18 cellular contexts compared by ENCODE assay signal in genomic region chr6:118562959-118563358, GRCh38. TPM values are rescaled to one million over a fixed set of nuclear protein-coding genes. Genes with fewer than 3 reads are reported as not detected.
DNase-seq lines count a peak whose midpoint lies in the region; ATAC-seq and TF ChIP-seq lines count a peak whose summit lies in the region.
"Had no signal": no experiment of that assay in that cellular context is flagged by ENCODE, and none has a peak within 500 bp of the region (broad histone marks: within the 10 kb centered on the region; RNA-seq: fewer than 3 reads in every experiment).

No MANE protein-coding gene starts in this region.

- H3K4me1 Mint-ChIP-seq in activated naive CD4-positive, alpha-beta T cell treated with anti-CD3 and anti-CD28 coated beads, Interleukin-2, amount 50 U/mL, for 24 hours: peaks cover 53% of the 10 kb centered on the region
- H3K4me1 Mint-ChIP-seq in activated naive CD4-positive, alpha-beta T cell treated with anti-CD3 and anti-CD28 coated beads for 36 hours (ENCODE audit: low read depth): peaks cover 45% of the 10 kb centered on the region

- H3K9me3 ChIP-seq in ascending aorta (no peaks in the 10 kb centered on the region), left ventricle myocardium inferior (replicated peaks) (no peaks in the 10 kb centered on the region), tibial artery (no peaks in the 10 kb centered on the region)
- H3K9me3 ChIP-seq: thyroid gland had no signal

- H3K27me3 Mint-ChIP-seq in activated naive CD4-positive, alpha-beta T cell treated with anti-CD3 and anti-CD28 coated beads, Interleukin-2, amount 50 U/mL, for 24 hours: no peaks in the 10 kb centered on the region
- no peaks in the 10 kb centered on the region for H3K27me3 Mint-ChIP-seq in activated naive CD4-positive, alpha-beta T cell treated with anti-CD3 and anti-CD28 coated beads for 36 hours (ENCODE audit: low read depth)
- H3K27me3 Mint-ChIP-seq: memory B cell had no signal

- no peak overlapping the region for H3K4me3 ChIP-seq in ascending aorta
- H3K4me3 ChIP-seq in left ventricle myocardium inferior: no peak overlapping the region
- no peak overlapping the region for H3K4me3 ChIP-seq in tibial artery
- H3K4me3 ChIP-seq: thyroid gland had no signal

- peaks cover 19 to 31% of the 10 kb centered on the region in 2 donors for H3K36me3 ChIP-seq in ascending aorta
- H3K36me3 ChIP-seq in left ventricle myocardium inferior: peaks cover 18% of the 10 kb centered on the region
- H3K36me3 ChIP-seq in tibial artery: peaks cover 7 to 39% (median 11%) of the 10 kb centered on the region in 3 donors
- H3K36me3 ChIP-seq: thyroid gland had no signal

- H3K4me3 Mint-ChIP-seq in activated naive CD4-positive, alpha-beta T cell treated with anti-CD3 and anti-CD28 coated beads, Interleukin-2, amount 50 U/mL, for 24 hours: no peak overlapping the region
- H3K4me3 Mint-ChIP-seq in activated naive CD4-positive, alpha-beta T cell treated with anti-CD3 and anti-CD28 coated beads for 36 hours: no peak overlapping the region
- H3K4me3 Mint-ChIP-seq: activated T-helper 1 cell treated with anti-CD3 and anti-CD28 coated beads, Interleukin-12 subunit alpha, Interleukin-12 subunit beta, Interleukin-2, Interleukin-4 antibody, amounts not matched to agents 30 ng/mL and 10 ng/mL and 1 ng/mL, durations not matched to agents 14 hours and 24 hours and 36 hours; memory B cell had no signal

- H3K27me3 ChIP-seq in ascending aorta: no peaks in the 10 kb centered on the region
- no peaks in the 10 kb centered on the region for H3K27me3 ChIP-seq in left ventricle myocardium inferior (ENCODE audit: low read depth)
- H3K27me3 ChIP-seq in tibial artery: no peaks in the 10 kb centered on the region
- H3K27me3 ChIP-seq: thyroid gland had no signal

- peaks cover 10% of the 10 kb centered on the region for H3K36me3 Mint-ChIP-seq in activated naive CD4-positive, alpha-beta T cell treated with anti-CD3 and anti-CD28 coated beads, Interleukin-2, amount 50 U/mL, for 24 hours
- peaks cover 12% of the 10 kb centered on the region for H3K36me3 Mint-ChIP-seq in activated naive CD4-positive, alpha-beta T cell treated with anti-CD3 and anti-CD28 coated beads for 36 hours (ENCODE audit: low read depth)

- no peak for TF ChIP-seq CTCF in ascending aorta (IDR thresholded peaks at IDR 0.05)
- TF ChIP-seq CTCF in left ventricle myocardium inferior (IDR thresholded peaks at IDR 0.05; ENCODE audit: borderline replicate concordance): no peak
- no peak for TF ChIP-seq CTCF in tibial artery (IDR thresholded peaks at IDR 0.05)

- ATAC-seq in GM19452 (IDR thresholded peaks at IDR 0.05; ENCODE audit: unreplicated experiment): no peak
- ATAC-seq: Panc1 had no signal

- peaks cover 0 to 20% of the 10 kb centered on the region in 2 donors for H3K4me1 ChIP-seq in ascending aorta
- peaks cover 21% of the 10 kb centered on the region for H3K4me1 ChIP-seq in left ventricle myocardium inferior
- H3K4me1 ChIP-seq in tibial artery: peaks cover 0 to 63% (median 3%) of the 10 kb centered on the region in 4 donors
- H3K4me1 ChIP-seq: thyroid gland had no signal

- H3K9me3 Mint-ChIP-seq in activated naive CD4-positive, alpha-beta T cell treated with anti-CD3 and anti-CD28 coated beads, Interleukin-2, amount 50 U/mL, for 24 hours: no peaks in the 10 kb centered on the region
- H3K9me3 Mint-ChIP-seq in activated naive CD4-positive, alpha-beta T cell treated with anti-CD3 and anti-CD28 coated beads for 36 hours: no peaks in the 10 kb centered on the region
- H3K9me3 Mint-ChIP-seq: activated T-helper 1 cell treated with anti-CD3 and anti-CD28 coated beads, Interleukin-12 subunit alpha, Interleukin-12 subunit beta, Interleukin-2, Interleukin-4 antibody, amounts not matched to agents 30 ng/mL and 10 ng/mL and 1 ng/mL, durations not matched to agents 14 hours and 24 hours and 36 hours; memory B cell had no signal

- no peak for DNase-seq in activated naive CD4-positive, alpha-beta T cell treated with anti-CD3 and anti-CD28 coated beads for 36 hours
- DNase-seq in ascending aorta (ENCODE audit: low spot score in 2 of 2): no peak
- DNase-seq in left ventricle myocardium inferior: no peak
- no peak for DNase-seq in tibial artery
- DNase-seq in NOMO-1 treated with DMSO at 0.1 percent for 48 hours (lab: John Stamatoyannopoulos, UW; ENCODE audit: unreplicated experiment): no peak
- DNase-seq in NCI-H128 (lab: John Stamatoyannopoulos, UW; ENCODE audit: unreplicated experiment): no peak
- DNase-seq: activated CD4-positive, alpha-beta T cell treated with anti-CD3 and anti-CD28 coated beads for 48 hours; DMS153; occipital lobe; thyroid gland had no signal

- CTCF ChIA-PET in activated naive CD4-positive, alpha-beta T cell treated with anti-CD3 and anti-CD28 coated beads for 36 hours (lab: Charles Lee): interaction anchor here (0.6 kb wide), 1 partner anchor 334 kb away, joined by 3 read pairs; no protein-coding TSS in a partner anchor

- intact Hi-C loops in activated naive CD4-positive, alpha-beta T cell treated with anti-CD3 and anti-CD28 coated beads for 36 hours (cut with micrococcal nuclease): no loop called here
- intact Hi-C loops in ascending aorta (cut with DNase I): no loop called here
- intact Hi-C loops in left ventricle myocardium inferior (cut with micrococcal nuclease): no loop called here
- intact Hi-C loops in tibial artery (cut with DNase I; ENCODE audit: low total_unique reads): no loop called here

- H3K27ac ChIP-seq in ascending aorta (peak overlapping the region; percentile 22 to 56), left ventricle myocardium inferior (replicated peaks) (peak overlapping the region; percentile 31), tibial artery (peak overlapping the region; percentile 24 to 48)
- H3K27ac ChIP-seq: thyroid gland had no signal

- H3K27ac Mint-ChIP-seq in activated naive CD4-positive, alpha-beta T cell treated with anti-CD3 and anti-CD28 coated beads, Interleukin-2, amount 50 U/mL, for 24 hours: peak overlapping the region; percentile 60
- no peak overlapping the region for H3K27ac Mint-ChIP-seq in activated naive CD4-positive, alpha-beta T cell treated with anti-CD3 and anti-CD28 coated beads for 36 hours
- H3K27ac Mint-ChIP-seq: activated T-helper 1 cell treated with anti-CD3 and anti-CD28 coated beads, Interleukin-12 subunit alpha, Interleukin-12 subunit beta, Interleukin-2, Interleukin-4 antibody, amounts not matched to agents 30 ng/mL and 10 ng/mL and 1 ng/mL, durations not matched to agents 14 hours and 24 hours and 36 hours; memory B cell had no signal

RNA-seq across cellular contexts. Expression of gene PLN, which starts 14.9 kb away (rescaled TPM):
- not detected for total RNA-seq in activated naive CD4-positive, alpha-beta T cell treated with anti-CD3 and anti-CD28 coated beads for 36 hours
- 129 TPM for total RNA-seq in ascending aorta
- 2,329 TPM for total RNA-seq in left ventricle myocardium inferior
- total RNA-seq: A673; activated T-helper 1 cell treated with anti-CD3 and anti-CD28 coated beads, Interleukin-12 subunit alpha, Interleukin-12 subunit beta, Interleukin-2, Interleukin-4 antibody, amounts not matched to agents 30 ng/mL and 10 ng/mL and 1 ng/mL, durations not matched to agents 14 hours and 24 hours and 36 hours; endothelial cell of umbilical vein; T-helper 2 cell treated with Interferon-gamma antibody and Interleukin-4, amounts not matched to agents 100 ng/mL and 5 ng/mL, for 36 hours had no signal

Comparison
In these comparisons a context has a peak if more than half of its experiments do, and no peak if none do; other contexts are left out.
1. RNA of gene PLN, which starts 14.9 kb away (total RNA-seq): 2,329 TPM in left ventricle myocardium inferior (single experiment) and 129 TPM in ascending aorta (single experiment); not detected in activated naive CD4-positive, alpha-beta T cell treated with anti-CD3 and anti-CD28 coated beads for 36 hours; every median in the first group is over 100 times any median in the second.
2. Peak in every context shown above with its lines, with median percentiles within 50 percentile points of each other: H3K27ac ChIP-seq.